ENCODE assay signal across 16 cellular contexts in genomic region chr14:103138483-103139370, GRCh38. TPM values are rescaled to one million over a fixed set of nuclear protein-coding genes. Genes with fewer than 3 reads are reported as not detected.
A peak's percentile ranks its signal among the peaks of the same experiment; 100 is the strongest.
DNase-seq lines count a peak whose midpoint lies in the region; ATAC-seq and TF ChIP-seq lines count a peak whose summit lies in the region.
"Had no signal": no experiment of that assay in that cellular context is flagged by ENCODE, and none has a peak within 500 bp of the region (broad histone marks: within the 10 kb centered on the region; RNA-seq: fewer than 3 reads in every experiment).

No MANE protein-coding gene starts in this region.

- intact Hi-C loops in left cardiac atrium (cut with DNase I) (no loop called here), lower leg skin (cut with DNase I; ENCODE audit: low total_unique reads) (no loop called here)

- H3K4me3 Mint-ChIP-seq in nephron: peak overlapping the region; percentile 60 to 78 (median 77)
- H3K4me3 Mint-ChIP-seq in type B pancreatic cell: peak overlapping the region; percentile 62
- H3K4me3 Mint-ChIP-seq: activated CD8-positive, alpha-beta T cell treated with anti-CD3 and anti-CD28 coated beads, Interleukin-2, amount 10 ng/mL, durations not matched to agents 7 days and 5 days; activated naive CD4-positive, alpha-beta T cell treated with anti-CD3 and anti-CD28 coated beads, Interleukin-2, amount 10 ng/mL, durations not matched to agents 7 days and 5 days had no signal

- 36 to 43% methylated on average over 39 to 40 of the region's 68 CpGs for WGBS in lower leg skin, 2 donors

- H3K4me3 ChIP-seq in lower leg skin (ENCODE audit: low read depth, poor library complexity, severe bottlenecking): no peak overlapping the region

- H3K36me3 Mint-ChIP-seq in nephron (ENCODE audit: low read depth) (peaks cover 9% of the 10 kb centered on the region), type B pancreatic cell (peaks cover 5% of the 10 kb centered on the region)
- H3K36me3 Mint-ChIP-seq: activated naive CD4-positive, alpha-beta T cell treated with anti-CD3 and anti-CD28 coated beads, Interleukin-2, amount 10 ng/mL, durations not matched to agents 7 days and 5 days had no signal

- TF ChIP-seq CTCF in nephron (IDR thresholded peaks at IDR 0.05; ENCODE audit: unreplicated experiment in 3 of 3) (no peak), type B pancreatic cell (conservative IDR thresholded peaks at IDR 0.05) (no peak), lower leg skin (IDR thresholded peaks at IDR 0.05) (no peak)

- no peak for TF ChIP-seq POLR2A in lower leg skin (IDR thresholded peaks at IDR 0.05)

- peaks cover 5% of the 10 kb centered on the region for H3K27me3 Mint-ChIP-seq in nephron (ENCODE audit: low read depth)
- peaks cover 7% of the 10 kb centered on the region for H3K27me3 Mint-ChIP-seq in type B pancreatic cell

- DNase-seq in NCI-H1417 (lab: John Stamatoyannopoulos, UW) (peak in 2 of 3 experiments; percentile 46 to 61), NCI-H1417 treated with DMSO at 0.1 percent for 48 hours (lab: John Stamatoyannopoulos, UW) (no peak), left cardiac atrium (no peak), type B pancreatic cell (ENCODE audit: extremely low spot score, unreplicated experiment) (no peak), lower leg skin (ENCODE audit: low spot score in 2 of 2) (no peak), anterior cingulate cortex (lab: John Stamatoyannopoulos, UW) (no peak)
- DNase-seq: activated CD8-positive, alpha-beta T cell treated with anti-CD3 and anti-CD28 coated beads, Interleukin-2, amount 10 ng/mL, durations not matched to agents 7 days and 5 days; activated naive CD4-positive, alpha-beta T cell treated with anti-CD3 and anti-CD28 coated beads, Interleukin-2, amount 10 ng/mL, durations not matched to agents 7 days and 5 days; NCI-H226 had no signal

- H3K9me3 Mint-ChIP-seq in nephron (no peaks in the 10 kb centered on the region), type B pancreatic cell (no peaks in the 10 kb centered on the region)
- H3K9me3 Mint-ChIP-seq: activated naive CD4-positive, alpha-beta T cell treated with anti-CD3 and anti-CD28 coated beads, Interleukin-2, amount 10 ng/mL, durations not matched to agents 7 days and 5 days had no signal

- ATAC-seq in left cardiac atrium (peak; percentile 41 to 59), HG03045 (IDR thresholded peaks at IDR 0.05; ENCODE audit: unreplicated experiment) (no peak)
- ATAC-seq: activated CD8-positive, alpha-beta T cell treated with anti-CD3 and anti-CD28 coated beads, Interleukin-2, amount 10 ng/mL, durations not matched to agents 7 days and 5 days had no signal

- peak overlapping the region; percentile 80 to 85 (median 81) for H3K27ac Mint-ChIP-seq in nephron
- H3K27ac Mint-ChIP-seq in type B pancreatic cell: no peak overlapping the region
- H3K27ac Mint-ChIP-seq: activated CD8-positive, alpha-beta T cell treated with anti-CD3 and anti-CD28 coated beads, Interleukin-2, amount 10 ng/mL, durations not matched to agents 7 days and 5 days; activated naive CD4-positive, alpha-beta T cell treated with anti-CD3 and anti-CD28 coated beads, Interleukin-2, amount 10 ng/mL, durations not matched to agents 7 days and 5 days had no signal

- peaks cover 51% of the 10 kb centered on the region for H3K4me1 Mint-ChIP-seq in nephron
- peaks cover 48% of the 10 kb centered on the region for H3K4me1 Mint-ChIP-seq in type B pancreatic cell (ENCODE audit: unreplicated experiment)

RNA-seq across cellular contexts. Expression of gene TNFAIP2, which starts 15.5 kb away (rescaled TPM):
- total RNA-seq in left cardiac atrium: 10 to 100 TPM; 60.2 to 72.0 TPM
- 21.5 and 28.5 TPM in 2 replicates for total RNA-seq in type B pancreatic cell (ENCODE audit: low replicate concordance)
- total RNA-seq in lower leg skin: 10 to 100 TPM in 3 of 4 donors, 1 to 10 TPM in 1; 8.2 to 33.6 (median 20.3) TPM

RNA-seq across cellular contexts. Expression of gene EXOC3L4, which starts 44.2 kb away (rescaled TPM):
- total RNA-seq in left cardiac atrium (under 1 TPM; 0.91 to 0.92 TPM), type B pancreatic cell (ENCODE audit: low replicate concordance) (4.0 and 4.1 TPM in 2 replicates), lower leg skin (under 1 TPM in 2 of 4 donors, not detected in 2; 0.64 to 0.75 TPM)
- total RNA-seq: activated CD8-positive, alpha-beta T cell treated with anti-CD3 and anti-CD28 coated beads, Interleukin-2, amount 10 ng/mL, durations not matched to agents 7 days and 5 days; RPMI7951; temporal lobe had no signal

RNA-seq across cellular contexts. Expression of gene LBHD2, which starts 54.7 kb away (rescaled TPM):
- total RNA-seq in left cardiac atrium (under 1 TPM in 1 of 2 donors, not detected in 1; 0.47 TPM), type B pancreatic cell (ENCODE audit: low replicate concordance) (not detected in 2 replicates), lower leg skin (not detected)
- total RNA-seq: activated CD8-positive, alpha-beta T cell treated with anti-CD3 and anti-CD28 coated beads, Interleukin-2, amount 10 ng/mL, durations not matched to agents 7 days and 5 days; cerebellum; left lung; posterior vena cava; RPMI7951; temporal lobe had no signal

Comparison
In these comparisons a context has a peak if more than half of its experiments do, and no peak if none do; other contexts are left out.
1. DNase-seq: peak in NCI-H1417 (2 of 3); none in NCI-H1417 treated with DMSO at 0.1 percent for 48 hours (single experiment), left cardiac atrium (single experiment), type B pancreatic cell (single experiment), lower leg skin (0 of 2) and anterior cingulate cortex (0 of 58).